35 cellular contexts compared by ENCODE assay signal in genomic region chr9:97761879-97762278, GRCh38.
"Had no signal": no experiment of that assay in that cellular context is flagged by ENCODE, and none has a peak within 500 bp of the region (broad histone marks: within the 10 kb centered on the region; RNA-seq: fewer than 3 reads in every experiment).

No MANE protein-coding gene starts in this region.

- H3K9me3 Mint-ChIP-seq: activated B cell treated with CpG ODN at 0.5 μM for 24 hours; activated CD8-positive, alpha-beta T cell treated with anti-CD3 and anti-CD28 coated beads for 36 hours; activated T-cell treated with anti-CD3 and anti-CD28 coated beads, Interleukin-2, amount 50 U/mL, for 4 hours; activated T-helper 17 cell treated with anti-CD3 and anti-CD28 coated beads, Interleukin-2, amount 50 U/mL, for 72 hours; effector memory CD8-positive, alpha-beta T cell; T-helper 2 cell treated with Interferon-gamma antibody and Interleukin-4, amounts not matched to agents 5 μg/mL and 100 μg/mL, for 36 hours had no signal

- DNase-seq: activated B cell treated with CpG ODN at 0.5 μM for 24 hours; activated CD4-positive, alpha-beta T cell treated with anti-CD3 and anti-CD28 coated beads for 48 hours; activated CD4-positive, alpha-beta T cell treated with anti-CD3 and anti-CD28 coated beads, Interleukin-2, amount 50 U/mL, for 1 hour; activated CD4-positive, alpha-beta T cell treated with anti-CD3 and anti-CD28 coated beads, Interleukin-2, amount 50 U/mL, for 48 hours; activated CD8-positive, alpha-beta memory T cell treated with anti-CD3 and anti-CD28 coated beads for 24 hours; activated CD8-positive, alpha-beta T cell treated with anti-CD3 and anti-CD28 coated beads for 36 hours; activated effector memory CD4-positive, alpha-beta T cell treated with Interleukin-2 at 50 U/mL for 16 hours; activated gamma-delta T cell treated with Interleukin-2 at 50 U/mL for 16 hours; activated naive CD4-positive, alpha-beta T cell treated with anti-CD3 and anti-CD28 coated beads, Interleukin-2, amount 50 U/mL, for 16 hours; activated naive CD4-positive, alpha-beta T cell treated with Interleukin-2 at 50 U/mL for 16 hours; activated T-cell treated with anti-CD3 and anti-CD28 coated beads, Interleukin-2, amount 50 U/mL, for 4 hours; amniotic stem cell; anterior cingulate cortex; brain microvascular endothelial cell; caudate nucleus; cortex of kidney; dermis blood vessel endothelial cell; effector CD4-positive, alpha-beta T cell; effector memory CD8-positive, alpha-beta T cell; erythroblast; foreskin keratinocyte; gastrocnemius medialis; glutamatergic neuron; T-helper 1 cell; T-helper 17 cell; T1000; WERI-Rb-1 had no signal

- H3K36me3 ChIP-seq: brain microvascular endothelial cell, esophagus muscularis mucosa, gastrocnemius medialis, WERI-Rb-1 had no signal

- H3K4me3 ChIP-seq: esophagus muscularis mucosa, gastrocnemius medialis had no signal

- FAIRE-seq: astrocyte, bronchial epithelial cell, colon had no signal

- H3K4me1 ChIP-seq: foreskin keratinocyte, gastrocnemius medialis had no signal

- H3K4me1 Mint-ChIP-seq: activated B cell treated with CpG ODN at 0.5 μM for 24 hours; activated T-helper 17 cell treated with anti-CD3 and anti-CD28 coated beads, Interleukin-2, amount 50 U/mL, for 72 hours had no signal

- H3K4me3 Mint-ChIP-seq: activated B cell treated with CpG ODN at 0.5 μM for 24 hours; activated CD8-positive, alpha-beta T cell treated with anti-CD3 and anti-CD28 coated beads for 36 hours; activated naive CD8-positive, alpha-beta T cell; activated T-cell treated with anti-CD3 and anti-CD28 coated beads, Interleukin-2, amount 50 U/mL, for 4 hours; activated T-helper 17 cell treated with anti-CD3 and anti-CD28 coated beads, Interleukin-2, amount 50 U/mL, for 72 hours; effector memory CD8-positive, alpha-beta T cell; T-helper 17 cell; T-helper 2 cell treated with Interferon-gamma antibody and Interleukin-4, amounts not matched to agents 5 μg/mL and 100 μg/mL, for 36 hours had no signal

- H3K27ac ChIP-seq: brain microvascular endothelial cell, esophagus muscularis mucosa, foreskin keratinocyte, gastrocnemius medialis, WERI-Rb-1 had no signal

- H3K27ac Mint-ChIP-seq: activated B cell treated with CpG ODN at 0.5 μM for 24 hours; activated CD8-positive, alpha-beta T cell treated with anti-CD3 and anti-CD28 coated beads for 36 hours; activated naive CD8-positive, alpha-beta T cell; activated T-helper 17 cell treated with anti-CD3 and anti-CD28 coated beads, Interleukin-2, amount 50 U/mL, for 72 hours; effector memory CD8-positive, alpha-beta T cell; T-helper 17 cell; T-helper 2 cell treated with Interferon-gamma antibody and Interleukin-4, amounts not matched to agents 5 μg/mL and 100 μg/mL, for 36 hours had no signal

- H3K9me3 ChIP-seq: esophagus muscularis mucosa, gastrocnemius medialis had no signal

- H3K36me3 Mint-ChIP-seq: activated naive CD8-positive, alpha-beta T cell had no signal

- ATAC-seq: activated CD4-positive, CD25-positive, alpha-beta regulatory T cell treated with anti-CD3 and anti-CD28 coated beads, Interleukin-2, amount 50 U/mL, for 24 hours; activated CD8-positive, alpha-beta T cell treated with anti-CD3 and anti-CD28 coated beads for 36 hours; activated T-cell treated with anti-CD3 and anti-CD28 coated beads, Interleukin-2, amount 50 U/mL, for 4 hours; activated T-helper 17 cell treated with anti-CD3 and anti-CD28 coated beads, Interleukin-2, amount 50 U/mL, for 72 hours; effector memory CD8-positive, alpha-beta T cell; foreskin keratinocyte; gastrocnemius medialis; T-helper 17 cell had no signal
